35 cellular contexts compared by ENCODE assay signal in genomic region chr1:73722055-73722454, GRCh38.
"Had no signal": no experiment of that assay in that cellular context is flagged by ENCODE, and none has a peak within 500 bp of the region (broad histone marks: within the 10 kb centered on the region; RNA-seq: fewer than 3 reads in every experiment).

No MANE protein-coding gene starts in this region.

- H3K9me3 ChIP-seq: MG63 had no signal

- DNase-seq: Karpas-422, Kasumi-1, KBM-7, KG1, MG63, MM.1S, MV-4-11, NCI-H1048, NCI-H1092, NCI-H1092 treated with DMSO at 0.1 percent for 48 hours, NCI-H1105, NCI-H1105 treated with DMSO at 0.1 percent for 48 hours, NCI-H1417, NCI-H1417 treated with DMSO at 0.1 percent for 48 hours, NCI-H1436, NCI-H1436 treated with DMSO at 0.1 percent for 48 hours, NCI-H146, NCI-H1694, NCI-H1694 treated with DMSO at 0.1 percent for 48 hours, NCI-H187, NCI-H187 treated with DMSO at 0.1 percent for 48 hours, NCI-H1930, NCI-H2029, NCI-H2029 treated with DMSO at 0.1 percent for 48 hours, NCI-H2081, NCI-H2081 treated with DMSO at 0.1 percent for 48 hours, NCI-H2107, NCI-H2171, NCI-H2171 treated with DMSO at 0.1 percent for 48 hours, NCI-H2227 treated with DMSO at 0.1 percent for 48 hours, NCI-H226, NCI-H345, NCI-H446, NCI-H446 treated with DMSO at 0.1 percent for 48 hours had no signal

- H3K36me3 ChIP-seq: MG63 had no signal

- H3K4me3 ChIP-seq: MG63 had no signal

- H3K9ac ChIP-seq: KMS-11 had no signal

- H3K27me3 ChIP-seq: MG63 had no signal

- H3K4me2 ChIP-seq: KMS-11 had no signal

- H3K27ac ChIP-seq: KMS-11 had no signal
